9 cellular contexts compared by ENCODE assay signal in genomic region chr3:107432013-107432515, GRCh38. TPM values are rescaled to one million over a fixed set of nuclear protein-coding genes. Genes with fewer than 3 reads are reported as not detected.
DNase-seq lines count a peak whose midpoint lies in the region; ATAC-seq and TF ChIP-seq lines count a peak whose summit lies in the region.
"Had no signal": no experiment of that assay in that cellular context is flagged by ENCODE, and none has a peak within 500 bp of the region (broad histone marks: within the 10 kb centered on the region; RNA-seq: fewer than 3 reads in every experiment).

No MANE protein-coding gene starts in this region.

- H3K27ac Mint-ChIP-seq in naive thymus-derived CD8-positive, alpha-beta T cell, result peak overlapping the region in 9 of 10 donors; percentile 16 to 92 (median 73)

- peak overlapping the region; percentile 89 for H3K4me3 Mint-ChIP-seq in activated T-cell treated with anti-CD3 and anti-CD28 coated beads, Interleukin-2, amount 50 U/mL, for 4 hours
- peak overlapping the region; percentile 86 to 94 (median 90) for H3K4me3 Mint-ChIP-seq in naive thymus-derived CD8-positive, alpha-beta T cell

- H3K9me3 Mint-ChIP-seq in activated T-cell treated with anti-CD3 and anti-CD28 coated beads, Interleukin-2, amount 50 U/mL, for 4 hours, result no peaks in the 10 kb centered on the region
- H3K9me3 Mint-ChIP-seq in naive thymus-derived CD8-positive, alpha-beta T cell, result no peaks in the 10 kb centered on the region

- POLR2A ChIA-PET in naive thymus-derived CD8-positive, alpha-beta T cell (lab: Charles Lee), result no interaction called here

- TF ChIP-seq CTCF in epithelial cell of esophagus (IDR thresholded peaks at IDR 0.05; ENCODE audit: insufficient read depth, low read depth, low read length, missing control alignments), result no peak

- no peaks in the 10 kb centered on the region for H3K36me3 Mint-ChIP-seq in activated T-cell treated with anti-CD3 and anti-CD28 coated beads, Interleukin-2, amount 50 U/mL, for 4 hours (ENCODE audit: insufficient read depth)
- H3K36me3 Mint-ChIP-seq in naive thymus-derived CD8-positive, alpha-beta T cell, result no peaks in the 10 kb centered on the region

- no peak for ATAC-seq in activated T-cell treated with anti-CD3 and anti-CD28 coated beads, Interleukin-2, amount 50 U/mL, for 4 hours
- peak in 1 of 2 donors; percentile 35 for ATAC-seq in naive thymus-derived CD8-positive, alpha-beta T cell
- ATAC-seq in GM19351 (IDR thresholded peaks at IDR 0.05; ENCODE audit: unreplicated experiment), result no peak

- H3K4me1 Mint-ChIP-seq in activated T-cell treated with anti-CD3 and anti-CD28 coated beads, Interleukin-2, amount 50 U/mL, for 4 hours (ENCODE audit: low read depth), result peaks cover 24% of the 10 kb centered on the region
- H3K4me1 Mint-ChIP-seq in naive thymus-derived CD8-positive, alpha-beta T cell, result peaks cover 2 to 34% (median 17%) of the 10 kb centered on the region in 4 donors

- no peak for DNase-seq in activated T-cell treated with anti-CD3 and anti-CD28 coated beads, Interleukin-2, amount 50 U/mL, for 4 hours
- DNase-seq in activated T-cell treated with anti-CD3 and anti-CD28 coated beads, Interleukin-2, amount 50 U/mL, for 1 hour, result no peak
- DNase-seq in RPMI7951 (ENCODE audit: low read depth), result peak; percentile 24
- DNase-seq in epithelial cell of esophagus (ENCODE audit: low read depth), result peak; percentile 38
- DNase-seq in naive thymus-derived CD8-positive, alpha-beta T cell, result peak in 1 of 10 donors; percentile 4
- no peak for DNase-seq in NCI-H187 (lab: John Stamatoyannopoulos, UW)
- no peak for DNase-seq in AML-193 (lab: John Stamatoyannopoulos, UW)

- peak overlapping the region; percentile 71 for H3K4me3 ChIP-seq in epithelial cell of esophagus (ENCODE audit: low read length)

- H3K27me3 Mint-ChIP-seq in activated T-cell treated with anti-CD3 and anti-CD28 coated beads, Interleukin-2, amount 50 U/mL, for 4 hours (ENCODE audit: low read depth), result peaks cover 2% of the 10 kb centered on the region
- peaks cover 0 to 8% (median 7%) of the 10 kb centered on the region in 5 donors for H3K27me3 Mint-ChIP-seq in naive thymus-derived CD8-positive, alpha-beta T cell

RNA-seq across cellular contexts. Expression of gene CCDC54, which starts 54.8 kb away (rescaled TPM):
- total RNA-seq in activated T-cell treated with anti-CD3 and anti-CD28 coated beads, Interleukin-2, amount 50 U/mL, for 4 hours, result not detected
- not detected in 2 replicates for total RNA-seq in RPMI7951 (2014; rRNA removed; shearing (Covaris generic))
- total RNA-seq in naive thymus-derived CD8-positive, alpha-beta T cell, result not detected
- polyA plus RNA-seq in naive thymus-derived CD8-positive, alpha-beta T cell, result not detected
- total RNA-seq: glomerular endothelial cell had no signal

Comparison
In these comparisons a context has a peak if more than half of its experiments do, and no peak if none do; other contexts are left out.
1. DNase-seq: peak in RPMI7951 (single experiment) and epithelial cell of esophagus (single experiment); none in activated T-cell treated with anti-CD3 and anti-CD28 coated beads, Interleukin-2, amount 50 U/mL, for 4 hours (single experiment), activated T-cell treated with anti-CD3 and anti-CD28 coated beads, Interleukin-2, amount 50 U/mL, for 1 hour (single experiment), NCI-H187 (0 of 2) and AML-193 (0 of 2).